Comparison of ENCODE assay signal across 13 cellular contexts in the genomic region with DNA sequence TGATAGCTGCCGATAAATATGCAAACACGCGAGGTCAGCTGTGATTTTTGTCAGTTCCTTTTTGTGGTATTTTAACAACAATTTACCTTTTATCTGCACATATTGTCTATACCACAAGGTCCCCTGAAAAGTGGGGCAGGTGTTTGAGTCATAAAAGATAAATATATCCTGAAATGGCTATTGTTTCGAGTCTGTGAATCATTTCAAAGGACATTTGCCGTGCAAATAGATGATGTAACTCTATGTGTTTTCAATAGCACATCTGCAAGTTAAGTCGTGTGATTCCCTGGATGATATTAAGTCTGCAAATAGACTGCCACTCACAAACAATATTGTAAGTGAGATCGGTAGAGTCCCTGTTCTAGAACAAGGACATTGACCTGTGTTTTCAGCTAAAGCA.
DNase-seq lines count a peak whose midpoint lies in the region; ATAC-seq, FAIRE-seq and TF ChIP-seq lines count a peak whose summit lies in the region.
"Had no signal": no experiment of that assay in that cellular context is flagged by ENCODE, and none has a peak within 500 bp of the region (broad histone marks: within the 10 kb centered on the region; RNA-seq: fewer than 3 reads in every experiment).

No MANE protein-coding gene starts in this region.

- DNase-seq in NCI-H2107 treated with DMSO at 0.1 percent for 48 hours (lab: John Stamatoyannopoulos, UW; ENCODE audit: unreplicated experiment) (peak; percentile 44), NCI-H2107 (lab: John Stamatoyannopoulos, UW) (no peak), NCI-H748 (lab: John Stamatoyannopoulos, UW; ENCODE audit: unreplicated experiment) (peak; percentile 97), epithelial cell of prostate (ENCODE audit: low read depth, low spot score) (peak; percentile 22), urothelium cell line (ENCODE audit: low spot score) (peak; percentile 4), globus pallidus (ENCODE audit: low spot score) (no peak), GM23338 (ENCODE audit: low spot score) (no peak)
- DNase-seq in activated naive CD4-positive, alpha-beta T cell (lab: John Stamatoyannopoulos, UW) = no peak
- DNase-seq: CD4-positive, CD25-positive, alpha-beta regulatory T cell; H9; midbrain; MV-4-11 had no signal

- FAIRE-seq in urothelium cell line (lab: Jason Lieb, UNC) = no peak

- H3K36me3 ChIP-seq in GM23338 (ENCODE audit: insufficient read depth) = no peaks in the 10 kb centered on the region

- H3K27ac Mint-ChIP-seq in GM23338 = no peak overlapping the region
- H3K27ac Mint-ChIP-seq: CD4-positive, CD25-positive, alpha-beta regulatory T cell; H9 had no signal

- no peaks in the 10 kb centered on the region for H3K4me1 ChIP-seq in GM23338 (ENCODE audit: insufficient read depth)

- H3K27ac ChIP-seq in epithelial cell of prostate (no peak overlapping the region), GM23338 (ENCODE audit: low read depth) (no peak overlapping the region)
- H3K27ac ChIP-seq: 22Rv1 had no signal

- H3K4me3 Mint-ChIP-seq in GM23338 = no peak overlapping the region
- H3K4me3 Mint-ChIP-seq: CD4-positive, CD25-positive, alpha-beta regulatory T cell; H9 had no signal

- no peak overlapping the region for H2AFZ ChIP-seq in GM23338

- no peak for TF ChIP-seq CTCF in GM23338 (conservative IDR thresholded peaks at IDR 0.05; ENCODE audit: low read depth in 2 of 2)

- H3K27me3 ChIP-seq in GM23338 (ENCODE audit: insufficient read depth) = no peaks in the 10 kb centered on the region

- no peak for ATAC-seq in GM23338

- peaks cover 27% of the 10 kb centered on the region for H3K9me3 Mint-ChIP-seq in GM23338

- H3K79me2 ChIP-seq in GM23338 (replicated peaks; ENCODE audit: insufficient read depth) = no peaks in the 10 kb centered on the region

- no peaks in the 10 kb centered on the region for H4K20me1 ChIP-seq in GM23338 (replicated peaks; ENCODE audit: insufficient read depth)

- peaks cover 21% of the 10 kb centered on the region for H3K36me3 Mint-ChIP-seq in GM23338 (ENCODE audit: low read depth)
- H3K36me3 Mint-ChIP-seq: CD4-positive, CD25-positive, alpha-beta regulatory T cell had no signal

- no peaks in the 10 kb centered on the region for H3F3A ChIP-seq in GM23338 (replicated peaks; ENCODE audit: low read depth)

- no peaks in the 10 kb centered on the region for H3K27me3 Mint-ChIP-seq in GM23338 (ENCODE audit: insufficient read depth, low read depth, poor library complexity)
- H3K27me3 Mint-ChIP-seq: CD4-positive, CD25-positive, alpha-beta regulatory T cell had no signal

- no peak overlapping the region for H3K4me3 ChIP-seq in GM23338

- no peaks in the 10 kb centered on the region for H3K4me1 Mint-ChIP-seq in GM23338
- H3K4me1 Mint-ChIP-seq: CD4-positive, CD25-positive, alpha-beta regulatory T cell; H9 had no signal

- H3K4me2 ChIP-seq in GM23338 = no peak overlapping the region

- H3K9me2 ChIP-seq in GM23338 (ENCODE audit: insufficient read depth) = no peaks in the 10 kb centered on the region

TF ChIP-seq in GM23338, 12 proteins besides CTCF, POLR2A, EP300 and RAD21 (continues in another document):
- TF ChIP-seq, protein P1, sequence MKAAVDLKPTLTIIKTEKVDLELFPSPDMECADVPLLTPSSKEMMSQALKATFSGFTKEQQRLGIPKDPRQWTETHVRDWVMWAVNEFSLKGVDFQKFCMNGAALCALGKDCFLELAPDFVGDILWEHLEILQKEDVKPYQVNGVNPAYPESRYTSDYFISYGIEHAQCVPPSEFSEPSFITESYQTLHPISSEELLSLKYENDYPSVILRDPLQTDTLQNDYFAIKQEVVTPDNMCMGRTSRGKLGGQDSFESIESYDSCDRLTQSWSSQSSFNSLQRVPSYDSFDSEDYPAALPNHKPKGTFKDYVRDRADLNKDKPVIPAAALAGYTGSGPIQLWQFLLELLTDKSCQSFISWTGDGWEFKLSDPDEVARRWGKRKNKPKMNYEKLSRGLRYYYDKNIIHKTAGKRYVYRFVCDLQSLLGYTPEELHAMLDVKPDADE (IDR thresholded peaks at IDR 0.05) = no peak
- no peak for TF ChIP-seq JUNB (IDR thresholded peaks at IDR 0.05; ENCODE audit: unreplicated experiment)
- no peak for TF ChIP-seq POLR2AphosphoS5 (IDR thresholded peaks at IDR 0.05; ENCODE audit: low read depth)
- no peak for TF ChIP-seq ZNF331 (CRISPR knock-in tag; IDR thresholded peaks at IDR 0.05; ENCODE audit: low read depth)
- TF ChIP-seq STAT1 (IDR thresholded peaks at IDR 0.05; ENCODE audit: unreplicated experiment) = no peak
- no peak for TF ChIP-seq EZH2 (IDR thresholded peaks at IDR 0.05; ENCODE audit: low read depth, unreplicated experiment)
- TF ChIP-seq EZH2phosphoT487 (IDR thresholded peaks at IDR 0.05; ENCODE audit: unreplicated experiment) = no peak
- TF ChIP-seq, protein P2, sequence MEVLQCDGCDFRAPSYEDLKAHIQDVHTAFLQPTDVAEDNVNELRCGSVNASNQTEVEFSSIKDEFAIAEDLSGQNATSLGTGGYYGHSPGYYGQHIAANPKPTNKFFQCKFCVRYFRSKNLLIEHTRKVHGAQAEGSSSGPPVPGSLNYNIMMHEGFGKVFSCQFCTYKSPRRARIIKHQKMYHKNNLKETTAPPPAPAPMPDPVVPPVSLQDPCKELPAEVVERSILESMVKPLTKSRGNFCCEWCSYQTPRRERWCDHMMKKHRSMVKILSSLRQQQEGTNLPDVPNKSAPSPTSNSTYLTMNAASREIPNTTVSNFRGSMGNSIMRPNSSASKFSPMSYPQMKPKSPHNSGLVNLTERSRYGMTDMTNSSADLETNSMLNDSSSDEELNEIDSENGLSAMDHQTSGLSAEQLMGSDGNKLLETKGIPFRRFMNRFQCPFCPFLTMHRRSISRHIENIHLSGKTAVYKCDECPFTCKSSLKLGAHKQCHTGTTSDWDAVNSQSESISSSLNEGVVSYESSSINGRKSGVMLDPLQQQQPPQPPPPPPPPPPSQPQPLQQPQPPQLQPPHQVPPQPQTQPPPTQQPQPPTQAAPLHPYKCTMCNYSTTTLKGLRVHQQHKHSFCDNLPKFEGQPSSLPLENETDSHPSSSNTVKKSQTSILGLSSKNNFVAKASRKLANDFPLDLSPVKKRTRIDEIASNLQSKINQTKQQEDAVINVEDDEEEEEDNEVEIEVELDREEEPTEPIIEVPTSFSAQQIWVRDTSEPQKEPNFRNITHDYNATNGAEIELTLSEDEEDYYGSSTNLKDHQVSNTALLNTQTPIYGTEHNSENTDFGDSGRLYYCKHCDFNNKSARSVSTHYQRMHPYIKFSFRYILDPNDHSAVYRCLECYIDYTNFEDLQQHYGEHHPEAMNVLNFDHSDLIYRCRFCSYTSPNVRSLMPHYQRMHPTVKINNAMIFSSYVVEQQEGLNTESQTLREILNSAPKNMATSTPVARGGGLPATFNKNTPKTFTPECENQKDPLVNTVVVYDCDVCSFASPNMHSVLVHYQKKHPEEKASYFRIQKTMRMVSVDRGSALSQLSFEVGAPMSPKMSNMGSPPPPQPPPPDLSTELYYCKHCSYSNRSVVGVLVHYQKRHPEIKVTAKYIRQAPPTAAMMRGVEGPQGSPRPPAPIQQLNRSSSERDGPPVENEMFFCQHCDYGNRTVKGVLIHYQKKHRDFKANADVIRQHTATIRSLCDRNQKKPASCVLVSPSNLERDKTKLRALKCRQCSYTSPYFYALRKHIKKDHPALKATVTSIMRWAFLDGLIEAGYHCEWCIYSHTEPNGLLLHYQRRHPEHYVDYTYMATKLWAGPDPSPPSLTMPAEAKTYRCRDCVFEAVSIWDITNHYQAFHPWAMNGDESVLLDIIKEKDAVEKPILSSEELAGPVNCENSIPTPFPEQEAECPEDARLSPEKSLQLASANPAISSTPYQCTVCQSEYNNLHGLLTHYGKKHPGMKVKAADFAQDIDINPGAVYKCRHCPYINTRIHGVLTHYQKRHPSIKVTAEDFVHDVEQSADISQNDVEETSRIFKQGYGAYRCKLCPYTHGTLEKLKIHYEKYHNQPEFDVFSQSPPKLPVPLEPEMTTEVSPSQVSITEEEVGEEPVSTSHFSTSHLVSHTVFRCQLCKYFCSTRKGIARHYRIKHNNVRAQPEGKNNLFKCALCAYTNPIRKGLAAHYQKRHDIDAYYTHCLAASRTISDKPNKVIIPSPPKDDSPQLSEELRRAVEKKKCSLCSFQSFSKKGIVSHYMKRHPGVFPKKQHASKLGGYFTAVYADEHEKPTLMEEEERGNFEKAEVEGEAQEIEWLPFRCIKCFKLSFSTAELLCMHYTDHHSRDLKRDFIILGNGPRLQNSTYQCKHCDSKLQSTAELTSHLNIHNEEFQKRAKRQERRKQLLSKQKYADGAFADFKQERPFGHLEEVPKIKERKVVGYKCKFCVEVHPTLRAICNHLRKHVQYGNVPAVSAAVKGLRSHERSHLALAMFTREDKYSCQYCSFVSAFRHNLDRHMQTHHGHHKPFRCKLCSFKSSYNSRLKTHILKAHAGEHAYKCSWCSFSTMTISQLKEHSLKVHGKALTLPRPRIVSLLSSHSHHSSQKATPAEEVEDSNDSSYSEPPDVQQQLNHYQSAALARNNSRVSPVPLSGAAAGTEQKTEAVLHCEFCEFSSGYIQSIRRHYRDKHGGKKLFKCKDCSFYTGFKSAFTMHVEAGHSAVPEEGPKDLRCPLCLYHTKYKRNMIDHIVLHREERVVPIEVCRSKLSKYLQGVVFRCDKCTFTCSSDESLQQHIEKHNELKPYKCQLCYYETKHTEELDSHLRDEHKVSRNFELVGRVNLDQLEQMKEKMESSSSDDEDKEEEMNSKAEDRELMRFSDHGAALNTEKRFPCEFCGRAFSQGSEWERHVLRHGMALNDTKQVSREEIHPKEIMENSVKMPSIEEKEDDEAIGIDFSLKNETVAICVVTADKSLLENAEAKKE (CRISPR knock-in tag; IDR thresholded peaks at IDR 0.05) = no peak
- TF ChIP-seq NANOG (IDR thresholded peaks at IDR 0.05; ENCODE audit: borderline replicate concordance) = no peak
- TF ChIP-seq ZNF114 (CRISPR knock-in tag; IDR thresholded peaks at IDR 0.05) = no peak
- TF ChIP-seq CREB1 (CRISPR knock-in tag; IDR thresholded peaks at IDR 0.05; ENCODE audit: low read depth) = no peak

Comparison
In these comparisons a context has a peak if more than half of its experiments do, and no peak if none do; other contexts are left out.
1. DNase-seq: peak in NCI-H2107 treated with DMSO at 0.1 percent for 48 hours (single experiment), NCI-H748 (single experiment), epithelial cell of prostate (single experiment) and urothelium cell line (single experiment); none in NCI-H2107 (single experiment), activated naive CD4-positive, alpha-beta T cell (0 of 4), globus pallidus (single experiment) and GM23338 (single experiment).